Comparison of ENCODE assay signal across 8 cellular contexts in the genomic region with DNA sequence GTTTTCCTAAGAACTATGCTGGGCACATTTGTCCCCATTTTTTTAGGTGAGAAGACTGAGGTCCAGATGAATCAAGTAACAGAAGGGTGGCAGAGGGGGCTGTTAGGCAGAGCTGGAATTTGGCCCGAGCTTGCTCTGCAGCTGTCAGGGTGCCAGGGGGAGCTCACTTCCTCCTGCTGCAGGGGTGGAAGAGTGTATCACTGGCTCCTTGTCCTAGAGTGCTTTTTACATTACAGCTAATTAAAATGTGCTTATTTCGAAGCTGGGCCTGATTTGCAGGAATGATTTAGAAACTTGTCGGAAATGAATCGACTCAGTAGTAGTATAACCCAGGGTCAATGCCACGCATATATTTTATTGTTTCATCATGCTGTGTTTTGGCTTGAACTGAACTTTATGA.
DNase-seq lines count a peak whose midpoint lies in the region; ATAC-seq and FAIRE-seq lines count a peak whose summit lies in the region.

No MANE protein-coding gene starts in this region.

- peaks cover 45% of the 10 kb centered on the region for H3K4me1 Mint-ChIP-seq in stimulated activated effector memory CD8-positive, alpha-beta T cell treated with anti-CD3 and anti-CD28 coated beads, Interleukin-12 subunit alpha, Interleukin-12 subunit beta, amount 100 ng/mL, for 72 hours

- no peak for ATAC-seq in stimulated activated effector memory CD8-positive, alpha-beta T cell treated with anti-CD3 and anti-CD28 coated beads, Interleukin-12 subunit alpha, Interleukin-12 subunit beta, amount 100 ng/mL, for 72 hours
- no peak for ATAC-seq in HG02623 (IDR thresholded peaks at IDR 0.05; ENCODE audit: unreplicated experiment)

- peak; percentile 43 for DNase-seq in activated T-cell treated with anti-CD3 and anti-CD28 coated beads, Interleukin-2, amount 50 U/mL, for 1 hour
- DNase-seq in activated T-cell treated with anti-CD3 and anti-CD28 coated beads for 4 hours (no peak), NCI-H2029 (lab: John Stamatoyannopoulos, UW) (peak; percentile 39), amniotic epithelial cell (ENCODE audit: low read depth) (peak; percentile 46), RCC 7860 (ENCODE audit: low spot score) (no peak), kidney glomerular epithelial cell (lab: John Stamatoyannopoulos, UW) (no peak)
- no peak for DNase-seq in stimulated activated effector memory CD8-positive, alpha-beta T cell treated with anti-CD3 and anti-CD28 coated beads, Interleukin-12 subunit alpha, Interleukin-12 subunit beta, amount 100 ng/mL, for 72 hours (ENCODE audit: low spot score in 2 of 2)

- no peak for FAIRE-seq in RCC 7860 (lab: Jason Lieb, UNC)

- no peak overlapping the region for H3K27ac Mint-ChIP-seq in stimulated activated effector memory CD8-positive, alpha-beta T cell treated with anti-CD3 and anti-CD28 coated beads, Interleukin-12 subunit alpha, Interleukin-12 subunit beta, amount 100 ng/mL, for 72 hours

- peaks cover 4% of the 10 kb centered on the region for H3K36me3 Mint-ChIP-seq in stimulated activated effector memory CD8-positive, alpha-beta T cell treated with anti-CD3 and anti-CD28 coated beads, Interleukin-12 subunit alpha, Interleukin-12 subunit beta, amount 100 ng/mL, for 72 hours

- H3K9me3 Mint-ChIP-seq in stimulated activated effector memory CD8-positive, alpha-beta T cell treated with anti-CD3 and anti-CD28 coated beads, Interleukin-12 subunit alpha, Interleukin-12 subunit beta, amount 100 ng/mL, for 72 hours, result no peaks in the 10 kb centered on the region

- H3K4me3 Mint-ChIP-seq in stimulated activated effector memory CD8-positive, alpha-beta T cell treated with anti-CD3 and anti-CD28 coated beads, Interleukin-12 subunit alpha, Interleukin-12 subunit beta, amount 100 ng/mL, for 72 hours, result peak overlapping the region; percentile 34

Comparison
In these comparisons a context has a peak if more than half of its experiments do, and no peak if none do; other contexts are left out.
1. DNase-seq: peak in activated T-cell treated with anti-CD3 and anti-CD28 coated beads, Interleukin-2, amount 50 U/mL, for 1 hour (single experiment), NCI-H2029 (single experiment) and amniotic epithelial cell (single experiment); none in activated T-cell treated with anti-CD3 and anti-CD28 coated beads for 4 hours (single experiment), stimulated activated effector memory CD8-positive, alpha-beta T cell treated with anti-CD3 and anti-CD28 coated beads, Interleukin-12 subunit alpha, Interleukin-12 subunit beta, amount 100 ng/mL, for 72 hours (0 of 2), RCC 7860 (single experiment) and kidney glomerular epithelial cell (single experiment).